Comparison of ENCODE assay signal across 17 cellular contexts in the genomic region with DNA sequence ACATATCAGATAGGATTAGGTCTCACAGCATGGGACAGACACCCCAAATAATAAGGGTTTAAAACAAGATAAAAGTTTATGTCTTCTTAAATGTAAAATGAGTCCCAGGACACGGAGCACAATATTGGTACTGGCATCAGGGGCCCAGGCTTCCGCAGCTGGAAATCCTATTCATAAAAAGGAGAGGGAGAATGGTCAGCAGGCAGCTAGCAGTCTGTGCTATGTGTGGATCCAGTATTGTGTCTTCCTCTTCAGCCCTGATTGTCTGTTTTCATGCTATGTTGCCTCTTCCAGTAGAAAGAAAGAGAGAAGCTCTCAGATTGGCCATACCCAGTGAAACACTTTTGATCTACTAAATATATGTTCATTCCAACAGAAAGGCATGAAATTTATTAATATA.
DNase-seq lines count a peak whose midpoint lies in the region; ATAC-seq and TF ChIP-seq lines count a peak whose summit lies in the region.
"Had no signal": no experiment of that assay in that cellular context is flagged by ENCODE, and none has a peak within 500 bp of the region (broad histone marks: within the 10 kb centered on the region; RNA-seq: fewer than 3 reads in every experiment).

No MANE protein-coding gene starts in this region.

- H3K27me3 ChIP-seq in dorsolateral prefrontal cortex, result no peaks in the 10 kb centered on the region
- H3K27me3 ChIP-seq in gastrocnemius medialis, result no peaks in the 10 kb centered on the region
- no peaks in the 10 kb centered on the region for H3K27me3 ChIP-seq in Peyer's patch

- H3K9me3 ChIP-seq in gastrocnemius medialis (no peaks in the 10 kb centered on the region), Peyer's patch (no peaks in the 10 kb centered on the region)
- H3K9me3 ChIP-seq: HAP-1 had no signal

- H3K4me3 ChIP-seq in dorsolateral prefrontal cortex (no peak overlapping the region), gastrocnemius medialis (no peak overlapping the region), Peyer's patch (no peak overlapping the region)
- H3K4me3 ChIP-seq: HAP-1 had no signal

- TF ChIP-seq POLR2A in gastrocnemius medialis (IDR thresholded peaks at IDR 0.05), result no peak
- TF ChIP-seq POLR2A in Peyer's patch (IDR thresholded peaks at IDR 0.05), result no peak

- H3K4me1 ChIP-seq in gastrocnemius medialis (peaks cover 32 to 50% of the 10 kb centered on the region in 2 donors), Peyer's patch (peaks cover 0 to 21% (median 0%) of the 10 kb centered on the region in 4 donors)
- H3K4me1 ChIP-seq: HAP-1 had no signal

- intact Hi-C loops in dorsolateral prefrontal cortex (cut with DNase I) (no loop called here), gastrocnemius medialis (cut with DNase I; ENCODE audit: low total_unique reads) (loop anchor here (5.0 kb wide), 1 partner anchor 93 kb away; no protein-coding TSS in a partner anchor)

- H3K36me3 ChIP-seq in gastrocnemius medialis (no peaks in the 10 kb centered on the region), Peyer's patch (no peaks in the 10 kb centered on the region)
- H3K36me3 ChIP-seq: HAP-1 had no signal

- no peak for ATAC-seq in gastrocnemius medialis
- ATAC-seq in HG03565 (IDR thresholded peaks at IDR 0.05; ENCODE audit: unreplicated experiment), result no peak

- H3K27ac ChIP-seq in dorsolateral prefrontal cortex (peak overlapping the region in 53 of 59 donors; percentile 4 to 97 (median 61)), gastrocnemius medialis (peak overlapping the region in 3 of 4 donors; percentile 46 to 87 (median 85)), temporal lobe (ENCODE audit: low read depth, low read length) (peak overlapping the region; percentile 6), Peyer's patch (no peak overlapping the region)

- TF ChIP-seq CTCF in dorsolateral prefrontal cortex (IDR thresholded peaks at IDR 0.05 in 54 of 56, conservative IDR thresholded peaks at IDR 0.05 in 2 of 56; ENCODE audit: low read depth in 1 of 56, partially characterized antibody in 56 of 56) (no peak), gastrocnemius medialis (IDR thresholded peaks at IDR 0.05 in 4 of 5, conservative IDR thresholded peaks at IDR 0.05 in 1 of 5) (no peak), Peyer's patch (IDR thresholded peaks at IDR 0.05) (no peak)

- DNase-seq in dorsolateral prefrontal cortex (no peak), medulla oblongata (ENCODE audit: extremely low spot score) (peak; percentile 35), gastrocnemius medialis (no peak), GM19240 (ENCODE audit: insufficient read length, low spot score) (no peak), Peyer's patch (no peak), NCI-H446 (lab: John Stamatoyannopoulos, UW) (no peak)
- DNase-seq: Calu3; CD4-positive, alpha-beta memory T cell; COR-L47; DMS53; DMS79 treated with DMSO at 0.1 percent for 48 hours; GF-D8; GOT3; HFFc6 had no signal

- in situ Hi-C loops in gastrocnemius medialis (cut with MboI; ENCODE audit: low sequenced_read_pairs in 4 of 4), result no loop called here

Comparison
In these comparisons a context has a peak if more than half of its experiments do, and no peak if none do; other contexts are left out.
1. H3K27ac ChIP-seq: peak in dorsolateral prefrontal cortex (53 of 59), gastrocnemius medialis (3 of 4) and temporal lobe (single experiment); none in Peyer's patch (0 of 4).